In genomic region chr2:217953531-217953932, GRCh38 we compare ENCODE assay signal across 14 cellular contexts. TPM values are rescaled to one million over a fixed set of nuclear protein-coding genes. Genes with fewer than 3 reads are reported as not detected.
DNase-seq lines count a peak whose midpoint lies in the region; ATAC-seq and TF ChIP-seq lines count a peak whose summit lies in the region.
"Had no signal": no experiment of that assay in that cellular context is flagged by ENCODE, and none has a peak within 500 bp of the region (broad histone marks: within the 10 kb centered on the region; RNA-seq: fewer than 3 reads in every experiment).

No MANE protein-coding gene starts in this region.

- H3F3A ChIP-seq in GM23338 (replicated peaks; ENCODE audit: low read depth), result no peaks in the 10 kb centered on the region

- H3K9me3 ChIP-seq in adrenal gland (replicated peaks in 1 of 3) (no peaks in the 10 kb centered on the region), muscle layer of colon (ENCODE audit: low read length) (no peaks in the 10 kb centered on the region), subcutaneous abdominal adipose tissue (ENCODE audit: control insufficient read depth in 5 of 5, low read length in 5 of 5) (no peaks in the 10 kb centered on the region)

- H4K20me1 ChIP-seq in GM23338 (replicated peaks; ENCODE audit: insufficient read depth), result no peaks in the 10 kb centered on the region

- H3K4me1 ChIP-seq in adrenal gland (replicated peaks in 1 of 2), result peaks cover 53 to 77% of the 10 kb centered on the region in 2 donors
- H3K4me1 ChIP-seq in muscle layer of colon (ENCODE audit: insufficient read depth, low read length), result peaks cover 98% of the 10 kb centered on the region
- H3K4me1 ChIP-seq in subcutaneous abdominal adipose tissue (ENCODE audit: control insufficient read depth in 5 of 5, insufficient read depth in 5 of 5, low read length in 5 of 5), result peaks cover 7 to 83% (median 62%) of the 10 kb centered on the region in 5 donors
- H3K4me1 ChIP-seq in GM23338 (ENCODE audit: insufficient read depth), result 0 out of 2 replicates have a peak, but pooled peaks cover 7% of the 10 kb centered on the region

- TF ChIP-seq CTCF in adrenal gland (IDR thresholded peaks at IDR 0.05), result no peak
- no peak for TF ChIP-seq CTCF in GM23338 (conservative IDR thresholded peaks at IDR 0.05; ENCODE audit: low read depth in 2 of 2)

- H3K27me3 Mint-ChIP-seq in GM23338 (ENCODE audit: insufficient read depth, low read depth, poor library complexity), result peaks cover 2% of the 10 kb centered on the region
- H3K27me3 Mint-ChIP-seq: activated naive CD8-positive, alpha-beta T cell had no signal

- H3K36me3 ChIP-seq in adrenal gland (replicated peaks in 1 of 2) (no peaks in the 10 kb centered on the region), muscle layer of colon (ENCODE audit: insufficient read depth, low read length) (no peaks in the 10 kb centered on the region), subcutaneous abdominal adipose tissue (ENCODE audit: control insufficient read depth in 5 of 5, insufficient read depth in 5 of 5, low read length in 5 of 5) (peaks cover 0 to 10% (median 5%) of the 10 kb centered on the region in 5 donors), GM23338 (ENCODE audit: insufficient read depth) (no peaks in the 10 kb centered on the region)

- H3K27ac ChIP-seq in adrenal gland (peak overlapping the region in 4 of 5 donors; percentile 22 to 81 (median 50)), muscle layer of colon (ENCODE audit: low read depth, low read length) (peak overlapping the region; percentile 91), subcutaneous abdominal adipose tissue (ENCODE audit: low read depth, low read length) (peak overlapping the region; percentile 62), GM23338 (ENCODE audit: low read depth) (no peak overlapping the region)

- H3K9me2 ChIP-seq in GM23338 (ENCODE audit: insufficient read depth), result no peaks in the 10 kb centered on the region

- no peak overlapping the region for H2AFZ ChIP-seq in GM23338

- H3K79me2 ChIP-seq in GM23338 (replicated peaks; ENCODE audit: insufficient read depth), result no peaks in the 10 kb centered on the region

- no peak for ATAC-seq in HG03571 (IDR thresholded peaks at IDR 0.05; ENCODE audit: unreplicated experiment)
- ATAC-seq in GM23338, result no peak
- ATAC-seq: GM12878 had no signal

- H3K4me3 Mint-ChIP-seq in GM23338, result no peak overlapping the region
- H3K4me3 Mint-ChIP-seq: activated naive CD8-positive, alpha-beta T cell had no signal

- peak in 2 of 7 donors; percentile 6 to 36 for DNase-seq in adrenal gland
- peak; percentile 76 for DNase-seq in cardiac septum (ENCODE audit: low spot score)
- no peak for DNase-seq in retina
- DNase-seq in NCI-H2171 treated with DMSO at 0.1 percent for 48 hours (lab: John Stamatoyannopoulos, UW), result no peak
- no peak for DNase-seq in GM23338 (ENCODE audit: low spot score)
- DNase-seq: DND-41; effector CD8-positive, alpha-beta T cell; HCEC 1CT; hippocampal formation had no signal

- no peaks in the 10 kb centered on the region for H3K36me3 Mint-ChIP-seq in GM23338 (ENCODE audit: low read depth)
- H3K36me3 Mint-ChIP-seq: activated naive CD8-positive, alpha-beta T cell had no signal

- H3K9ac ChIP-seq in muscle layer of colon (ENCODE audit: low read length) (peak overlapping the region; percentile 24), subcutaneous abdominal adipose tissue (ENCODE audit: low read length in 5 of 5) (peak overlapping the region in 1 of 5 donors; percentile 2)

- H3K27me3 ChIP-seq in adrenal gland, result no peaks in the 10 kb centered on the region
- H3K27me3 ChIP-seq in muscle layer of colon (ENCODE audit: control insufficient read depth in 1 of 2, insufficient read depth in 2 of 2, low read length in 2 of 2), result no peaks in the 10 kb centered on the region
- no peaks in the 10 kb centered on the region for H3K27me3 ChIP-seq in subcutaneous abdominal adipose tissue (ENCODE audit: control insufficient read depth in 5 of 5, insufficient read depth in 4 of 5, low read length in 5 of 5)
- no peaks in the 10 kb centered on the region for H3K27me3 ChIP-seq in GM23338 (ENCODE audit: insufficient read depth)

- no peak for TF ChIP-seq POLR2A in adrenal gland (IDR thresholded peaks at IDR 0.05)

- no peaks in the 10 kb centered on the region for H3K9me3 Mint-ChIP-seq in GM23338

- no peak overlapping the region; the same call in 1 of the 2 replicates for H3K27ac Mint-ChIP-seq in GM23338
- H3K27ac Mint-ChIP-seq: activated naive CD8-positive, alpha-beta T cell had no signal

- no peak overlapping the region for H3K4me2 ChIP-seq in GM23338

- 51 to 80% (median 71%) methylated on average over 4 to 6 of the region's 6 CpGs for WGBS in adrenal gland, 4 donors

- H3K4me3 ChIP-seq in adrenal gland (no peak overlapping the region), muscle layer of colon (ENCODE audit: low read depth in 1 of 2, low read length in 2 of 2) (peak overlapping the region in 1 of 2 donors; percentile 22), subcutaneous abdominal adipose tissue (ENCODE audit: low read depth in 1 of 5, low read length in 5 of 5) (no peak overlapping the region), GM23338 (no peak overlapping the region)
- H3K4me3 ChIP-seq: GM12878 had no signal

- peaks cover 14% of the 10 kb centered on the region for H3K4me1 Mint-ChIP-seq in GM23338

- intact Hi-C loops in adrenal gland (cut with DNase I) (no loop called here), cardiac septum (cut with DNase I) (no loop called here)

TF ChIP-seq in GM23338, 12 proteins besides CTCF, POLR2A, EP300 and RAD21:
- TF ChIP-seq ZNF331 (CRISPR knock-in tag; IDR thresholded peaks at IDR 0.05; ENCODE audit: low read depth) (no peak), EZH2 (IDR thresholded peaks at IDR 0.05; ENCODE audit: low read depth, unreplicated experiment) (no peak), CREB1 (CRISPR knock-in tag; IDR thresholded peaks at IDR 0.05; ENCODE audit: low read depth) (no peak), ETS1 (IDR thresholded peaks at IDR 0.05) (no peak), JUNB (IDR thresholded peaks at IDR 0.05; ENCODE audit: unreplicated experiment) (no peak), NANOG (IDR thresholded peaks at IDR 0.05; ENCODE audit: borderline replicate concordance) (no peak), EZH2phosphoT487 (IDR thresholded peaks at IDR 0.05; ENCODE audit: unreplicated experiment) (no peak), POLR2AphosphoS5 (IDR thresholded peaks at IDR 0.05; ENCODE audit: low read depth) (no peak)

RNA-seq across cellular contexts. Expression of gene TNS1, which starts 49.3 kb away (rescaled TPM):
- total RNA-seq in adrenal gland (100 to 1,000 TPM; 238 to 341 (median 304) TPM), cardiac septum (870 TPM)
- polyA plus RNA-seq in adrenal gland (100 to 1,000 TPM in 2 of 3 donors, 10 to 100 TPM in 1; 46.7 to 123 (median 122) TPM), GM23338 (2016; fragmentation: Nextera tagmentation; extraction: Ambion mirVana) (1.3 and 2.0 TPM in 2 replicates)
- 5.7 and 7.4 TPM in 2 replicates for total RNA-seq in GM23338 (2014; rRNA removed; shearing (Covaris generic))

Comparison
In these comparisons a context has a peak if more than half of its experiments do, and no peak if none do; other contexts are left out.
1. RNA of gene TNS1, which starts 49.3 kb away (total RNA-seq): 870 TPM in cardiac septum (single experiment) and 238 to 341 TPM in adrenal gland; 5.7 to 7.4 TPM in GM23338; every median in the first group is over 10 times any median in the second.